ENCODE assay signal across 24 cellular contexts in the genomic region with DNA sequence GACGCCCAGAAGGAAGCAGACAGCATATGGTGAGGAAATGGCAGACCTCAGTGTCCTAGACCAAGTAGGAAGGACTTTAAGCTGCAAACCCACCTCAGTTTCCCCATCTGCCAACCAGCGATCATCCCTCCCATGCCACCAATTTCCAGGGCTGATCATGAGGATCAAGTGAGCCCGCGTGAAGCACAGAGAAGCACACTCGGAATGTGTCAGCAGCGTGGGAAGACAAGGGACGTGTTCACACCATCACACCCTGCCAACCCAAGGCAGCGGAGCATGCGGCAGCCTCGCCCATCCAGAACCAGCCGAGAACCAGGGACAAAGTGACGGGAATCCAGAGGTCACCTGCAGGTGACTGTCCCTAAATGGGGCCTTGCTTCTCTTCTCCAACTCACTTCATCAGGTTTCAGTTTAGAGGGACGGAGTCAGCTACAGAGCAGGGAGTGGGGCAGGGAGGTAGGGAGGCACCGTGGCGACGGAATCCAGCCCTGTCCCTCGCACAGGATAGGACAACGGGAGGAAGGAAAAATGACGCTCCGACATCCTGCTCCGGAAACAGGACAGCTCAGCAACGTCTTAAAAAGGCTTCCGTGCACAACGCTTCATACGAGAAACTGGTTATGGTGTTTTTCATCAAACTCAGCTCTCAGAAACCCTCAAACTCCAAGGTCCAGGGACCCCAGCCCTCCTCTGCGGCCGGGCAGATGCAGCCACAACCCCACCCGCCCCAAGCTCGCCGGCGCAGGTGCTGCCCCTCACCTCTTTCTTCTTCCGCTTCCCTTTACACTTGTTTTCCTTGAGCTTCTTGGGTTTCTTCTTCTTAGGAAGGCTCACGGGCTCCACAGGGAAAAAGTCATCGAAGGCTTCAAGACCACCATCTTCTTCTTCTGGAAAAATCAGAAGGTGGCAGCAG. TPM values are rescaled to one million over a fixed set of nuclear protein-coding genes. Genes with fewer than 3 reads are reported as not detected.
"Had no signal": no experiment of that assay in that cellular context is flagged by ENCODE, and none has a peak within 500 bp of the region (broad histone marks: within the 10 kb centered on the region; RNA-seq: fewer than 3 reads in every experiment).

No MANE protein-coding gene starts in this region.

- DNase-seq: caudate nucleus; effector memory CD4-positive, alpha-beta T cell; foreskin fibroblast; glutamatergic neuron; mammary epithelial cell; naive thymus-derived CD4-positive, alpha-beta T cell; nephron progenitor cell; spleen; stimulated activated CD4-positive, alpha-beta T cell treated with anti-CD3 and anti-CD28 coated beads, Interleukin-15, amount 100 ng/mL, for 24 hours; stimulated activated CD4-positive, alpha-beta T cell treated with anti-CD3 and anti-CD28 coated beads, Interleukin-1b, Interleukin-23, amount 100 ng/mL, for 48 hours; stimulated activated CD4-positive, alpha-beta T cell treated with anti-CD3 and anti-CD28 coated beads, Interleukin-4, amount 100 ng/mL, for 24 hours; stimulated activated naive CD8-positive, alpha-beta T cell treated with anti-CD3 and anti-CD28 coated beads, Interleukin-15, amount 100 ng/mL, for 72 hours; transverse colon had no signal

- H3K4me3 ChIP-seq: coronary artery, esophagus muscularis mucosa, gastroesophageal sphincter, pancreas, prostate gland, spleen, thoracic aorta, transverse colon had no signal

- H3K9me3 ChIP-seq: esophagus muscularis mucosa, gastroesophageal sphincter, neutrophil, pancreas, prostate gland, spleen, thoracic aorta, transverse colon had no signal

- H3K27me3 ChIP-seq: pancreas had no signal

- H3K27ac ChIP-seq: coronary artery, epithelial cell of prostate, esophagus muscularis mucosa, gastroesophageal sphincter, neutrophil, pancreas, prostate gland, spleen, thoracic aorta, transverse colon had no signal

- H3K36me3 ChIP-seq: esophagus muscularis mucosa, gastroesophageal sphincter, neutrophil, pancreas, prostate gland, spleen, thoracic aorta, transverse colon had no signal

- ATAC-seq: gastroesophageal sphincter; naive thymus-derived CD4-positive, alpha-beta T cell; pancreas; sciatic nerve; stimulated activated memory B cell treated with anti-CD40 and anti-IgM and Interleukin-4, amounts not matched to agents 10 μg/mL and 1 μg/mL and 100 μg/mL, for 72 hours; stimulated activated naive CD8-positive, alpha-beta T cell treated with anti-CD3 and anti-CD28 coated beads, Interleukin-15, amount 100 ng/mL, for 72 hours had no signal

- H3K4me1 ChIP-seq: gastroesophageal sphincter, pancreas, prostate gland, transverse colon had no signal

RNA-seq across cellular contexts. Expression of a gene that starts 12.5 kb away (rescaled TPM):
- total RNA-seq: skeletal muscle tissue had no signal
